In genomic region chr1:32001863-32002262, GRCh38 we compare ENCODE assay signal across 24 cellular contexts. TPM values are rescaled to one million over a fixed set of nuclear protein-coding genes. Genes with fewer than 3 reads are reported as not detected.
A peak's percentile ranks its signal among the peaks of the same experiment; 100 is the strongest.
DNase-seq lines count a peak whose midpoint lies in the region; ATAC-seq and TF ChIP-seq lines count a peak whose summit lies in the region.
"Had no signal": no experiment of that assay in that cellular context is flagged by ENCODE, and none has a peak within 500 bp of the region (broad histone marks: within the 10 kb centered on the region; RNA-seq: fewer than 3 reads in every experiment).

No MANE protein-coding gene starts in this region.

- H3K4me3 Mint-ChIP-seq in activated T-helper 17 cell treated with anti-CD3 and anti-CD28 coated beads, Interleukin-2, amount 50 U/mL, for 72 hours, result no peak overlapping the region
- H3K4me3 Mint-ChIP-seq: CD14-positive monocyte, T-helper 17 cell had no signal

- no peaks in the 10 kb centered on the region for H3K36me3 ChIP-seq in GM06990 (ENCODE audit: control insufficient read depth, insufficient read depth, low read length)
- H3K36me3 ChIP-seq in HCT116 (ENCODE audit: control insufficient read depth in 1 of 2, insufficient read depth in 2 of 2, low read length in 2 of 2), result no peaks in the 10 kb centered on the region
- no peaks in the 10 kb centered on the region for H3K36me3 ChIP-seq in BE2C
- H3K36me3 ChIP-seq: Peyer's patch had no signal

- intact Hi-C loops in HCT116 (cut with micrococcal nuclease), result no loop called here

- peak; percentile 37 for DNase-seq in GM06990 (ENCODE audit: extremely low read depth, insufficient read length)
- DNase-seq in HCT116 (ENCODE audit: low read depth, low spot score), result no peak
- no peak for DNase-seq in NCI-H2107 (lab: John Stamatoyannopoulos, UW)
- DNase-seq in activated CD4-positive, CD25-positive, alpha-beta regulatory T cell (lab: John Stamatoyannopoulos, UW), result no peak
- no peak for DNase-seq in BE2C
- DNase-seq: AML-193, Calu3, DMS79 treated with DMSO at 0.1 percent for 48 hours, HCEC 1CT, Kasumi-1, NCI-H1092 treated with DMSO at 0.1 percent for 48 hours, NCI-H1436, NCI-H187, NCI-H526 treated with DMSO at 0.1 percent for 48 hours, OCI-M1, Peyer's patch, SIG-M5, SK-N-SH, T-helper 17 cell had no signal

- no peak for TF ChIP-seq CTCF in GM06990 (IDR thresholded peaks at IDR 0.05; ENCODE audit: insufficient read depth, low read length, poor library complexity, severe bottlenecking)
- no peak for TF ChIP-seq CTCF in HCT116 (IDR thresholded peaks at IDR 0.05 in 2 of 3, conservative IDR thresholded peaks at IDR 0.05 in 1 of 3; ENCODE audit: borderline replicate concordance in 1 of 3, insufficient read depth in 1 of 3, low read depth in 2 of 3, low read length in 2 of 3)
- no peak for TF ChIP-seq CTCF in BE2C (IDR thresholded peaks at IDR 0.05; ENCODE audit: low read depth, low read length)

- peaks cover 4% of the 10 kb centered on the region for H3K4me1 Mint-ChIP-seq in activated T-helper 17 cell treated with anti-CD3 and anti-CD28 coated beads, Interleukin-2, amount 50 U/mL, for 72 hours

- no peaks in the 10 kb centered on the region for H3K36me3 Mint-ChIP-seq in activated T-helper 17 cell treated with anti-CD3 and anti-CD28 coated beads, Interleukin-2, amount 50 U/mL, for 72 hours (ENCODE audit: low read depth)
- H3K36me3 Mint-ChIP-seq: CD14-positive monocyte had no signal

- RAD21 ChIA-PET in HCT116 (lab: Charles Lee; ENCODE audit: low non-redundant PET in 1 of 2, low total read pairs in 2 of 2, uncharacterized antibody in 2 of 2, unreplicated experiment in 2 of 2), result no interaction called here

- H3K9me3 Mint-ChIP-seq in activated T-helper 17 cell treated with anti-CD3 and anti-CD28 coated beads, Interleukin-2, amount 50 U/mL, for 72 hours, result no peaks in the 10 kb centered on the region

- peak overlapping the region; percentile 71 for H3K27ac Mint-ChIP-seq in activated T-helper 17 cell treated with anti-CD3 and anti-CD28 coated beads, Interleukin-2, amount 50 U/mL, for 72 hours
- H3K27ac Mint-ChIP-seq: T-helper 17 cell had no signal

- peaks cover 8 to 17% of the 10 kb centered on the region in 2 experiments; a peak in 3 of 4 replicates for H3K4me1 ChIP-seq in HCT116 (ENCODE audit: control insufficient read depth in 1 of 2, insufficient read depth in 2 of 2, low read length in 2 of 2)
- no peaks in the 10 kb centered on the region for H3K4me1 ChIP-seq in BE2C
- H3K4me1 ChIP-seq: Peyer's patch had no signal

- no peak overlapping the region for H3K27ac ChIP-seq in HCT116 (ENCODE audit: low read depth, low read length)
- H3K27ac ChIP-seq: A549, Peyer's patch had no signal

- ATAC-seq in HCT116, result no peak
- ATAC-seq in activated T-helper 17 cell treated with anti-CD3 and anti-CD28 coated beads, Interleukin-2, amount 50 U/mL, for 72 hours (replicated peaks), result no peak
- ATAC-seq in HG03095 (IDR thresholded peaks at IDR 0.05; ENCODE audit: unreplicated experiment), result no peak
- ATAC-seq: A549, K562, T-helper 17 cell had no signal

- CTCF ChIA-PET in HCT116 (lab: Charles Lee), result no interaction called here

- H3K4me3 ChIP-seq in GM06990 (replicated peaks; ENCODE audit: low read depth, low read length) (no peak overlapping the region), HCT116 (replicated peaks in 1 of 2; ENCODE audit: low read depth in 1 of 2, low read length in 2 of 2) (no peak overlapping the region), BE2C (ENCODE audit: low read depth, low read length) (no peak overlapping the region)
- H3K4me3 ChIP-seq: A549, K562, Peyer's patch had no signal

- no peaks in the 10 kb centered on the region for H3K79me2 ChIP-seq in HCT116 (ENCODE audit: insufficient read depth, low read length)

- no peaks in the 10 kb centered on the region for H3K9me2 ChIP-seq in HCT116 (ENCODE audit: insufficient read depth)
- H3K9me2 ChIP-seq: SK-N-SH had no signal

- no TSS peak for BruUV-seq in HCT116 (replicated peaks; lab: Mats Ljungman, UMichigan)

- H2AFZ ChIP-seq in HCT116 (ENCODE audit: low read depth, low read length, poor library complexity, severe bottlenecking), result no peak overlapping the region

- H3K27me3 ChIP-seq in GM06990 (replicated peaks; ENCODE audit: control insufficient read depth, insufficient read depth, low read length) (no peaks in the 10 kb centered on the region), HCT116 (ENCODE audit: insufficient read depth, low read length) (no peaks in the 10 kb centered on the region), BE2C (no peaks in the 10 kb centered on the region)
- H3K27me3 ChIP-seq: Peyer's patch had no signal

- H3K9me3 ChIP-seq in HCT116 (ENCODE audit: control insufficient read depth in 1 of 2, insufficient read depth in 1 of 2, low read depth in 1 of 2, low read length in 2 of 2) (no peaks in the 10 kb centered on the region), BE2C (no peaks in the 10 kb centered on the region)
- H3K9me3 ChIP-seq: A549, Peyer's patch, SK-N-SH had no signal

- H3K27me3 Mint-ChIP-seq in activated T-helper 17 cell treated with anti-CD3 and anti-CD28 coated beads, Interleukin-2, amount 50 U/mL, for 72 hours, result no peaks in the 10 kb centered on the region
- H3K27me3 Mint-ChIP-seq: T-helper 17 cell had no signal

- POLR2A ChIA-PET in HCT116 (lab: Charles Lee), result no interaction called here

- no peak overlapping the region for H3K9ac ChIP-seq in HCT116 (ENCODE audit: low read length)
- H3K9ac ChIP-seq: SK-N-SH had no signal

- TF ChIP-seq RAD21 in HCT116 (IDR thresholded peaks at IDR 0.05; ENCODE audit: low read depth), result no peak

- TF ChIP-seq POLR2A in HCT116 (IDR thresholded peaks at IDR 0.05; ENCODE audit: borderline replicate concordance, extremely low read depth, insufficient read depth, insufficient read length), result no peak

- peak overlapping the region; percentile 51; the same call in 1 of the 2 replicates for H3K4me2 ChIP-seq in HCT116 (ENCODE audit: low read length)
- H3K4me2 ChIP-seq: SK-N-SH had no signal

- no peaks in the 10 kb centered on the region for H4K20me1 ChIP-seq in HCT116 (ENCODE audit: insufficient read depth)

TF ChIP-seq in HCT116, 20 proteins besides CTCF, POLR2A, EP300 and RAD21:
- TF ChIP-seq CEBPB (IDR thresholded peaks at IDR 0.05; ENCODE audit: low read depth) (no peak), ZFX (IDR thresholded peaks at IDR 0.05) (no peak), MAX (IDR thresholded peaks at IDR 0.05) (no peak), FOSL1 (IDR thresholded peaks at IDR 0.05; ENCODE audit: low read depth) (0 out of 2 replicates have a peak, but pooled peaks have one; percentile 10), POLR2AphosphoS5 (IDR thresholded peaks at IDR 0.05; ENCODE audit: low read depth, low read length) (no peak), TCF7L2 (IDR thresholded peaks at IDR 0.05; ENCODE audit: borderline replicate concordance, extremely low read depth, insufficient read depth, insufficient read length) (no peak)
TF ChIP-seq in HCT116: peak in this region for 1.

RNA-seq across cellular contexts. Expression of gene KHDRBS1, which starts 11.8 kb away (rescaled TPM):
- total RNA-seq in HCT116 (2021; ENCODE audit: unreplicated experiment), result 215 TPM
- polyA plus RNA-seq in HCT116 (2012), result 104 and 129 TPM in 2 replicates
- total RNA-seq in activated T-helper 17 cell treated with anti-CD3 and anti-CD28 coated beads, Interleukin-2, amount 50 U/mL, for 72 hours, result 100 to 1,000 TPM; 140 to 177 TPM
- 104 TPM for polyA plus RNA-seq in BE2C (2012; ENCODE audit: insufficient read depth, insufficient read length, low read depth)
